9 cellular contexts compared by ENCODE assay signal in genomic region chr11:6610591-6610990, GRCh38. TPM values are rescaled to one million over a fixed set of nuclear protein-coding genes. Genes with fewer than 3 reads are reported as not detected.
DNase-seq lines count a peak whose midpoint lies in the region; TF ChIP-seq lines count a peak whose summit lies in the region.
"Had no signal": no experiment of that assay in that cellular context is flagged by ENCODE, and none has a peak within 500 bp of the region (broad histone marks: within the 10 kb centered on the region; RNA-seq: fewer than 3 reads in every experiment).

No MANE protein-coding gene starts in this region.

- H3K27ac Mint-ChIP-seq in CD14-positive monocyte, result peak overlapping the region in 5 of 7 donors; percentile 77 to 96 (median 95)
- no peak overlapping the region for H3K27ac Mint-ChIP-seq in neural crest cell (ENCODE audit: unreplicated experiment)

- peak overlapping the region; percentile 78 for H3K9ac ChIP-seq in endocrine pancreas (ENCODE audit: control insufficient read depth, insufficient read depth, low read length)

- H3K27me3 Mint-ChIP-seq in CD14-positive monocyte (ENCODE audit: low read depth in 3 of 3) (no peaks in the 10 kb centered on the region), neural crest cell (ENCODE audit: low read depth) (no peaks in the 10 kb centered on the region)

- POLR2A ChIA-PET in OCI-LY7 (lab: Charles Lee), result no interaction called here

- H3K9me3 ChIP-seq in OCI-LY7 (ENCODE audit: low read length), result no peaks in the 10 kb centered on the region
- H3K9me3 ChIP-seq in endocrine pancreas (ENCODE audit: control insufficient read depth, low read length), result no peaks in the 10 kb centered on the region

- H3K4me1 Mint-ChIP-seq in CD14-positive monocyte (peaks cover 19% of the 10 kb centered on the region), neural crest cell (peaks cover 33% of the 10 kb centered on the region)

- no TSS peak for BruUV-seq in OCI-LY7 (replicated peaks; lab: Mats Ljungman, UMichigan)

- CTCF ChIA-PET in OCI-LY7 (lab: Charles Lee; ENCODE audit: unreplicated experiment), result no interaction called here

- TF ChIP-seq CTCF in CD14-positive monocyte (IDR thresholded peaks at IDR 0.05) (no peak), OCI-LY7 (conservative IDR thresholded peaks at IDR 0.05; ENCODE audit: low read length) (no peak), neural crest cell (conservative IDR thresholded peaks at IDR 0.05) (no peak)

- no peak overlapping the region for H2AFZ ChIP-seq in OCI-LY7 (ENCODE audit: low read length)

- H3K36me3 ChIP-seq in OCI-LY7 (ENCODE audit: insufficient read depth, low read length), result peaks cover 59% of the 10 kb centered on the region
- H3K36me3 ChIP-seq in endocrine pancreas (ENCODE audit: control insufficient read depth, insufficient read depth, low read length), result peaks cover 7% of the 10 kb centered on the region

- H3K27ac ChIP-seq in OCI-LY7 (ENCODE audit: low read depth, low read length, poor library complexity, severe bottlenecking), result no peak overlapping the region

- no peaks in the 10 kb centered on the region for H3K9me3 Mint-ChIP-seq in CD14-positive monocyte
- no peaks in the 10 kb centered on the region for H3K9me3 Mint-ChIP-seq in neural crest cell

- H3K36me3 Mint-ChIP-seq in CD14-positive monocyte (peaks cover 42 to 51% of the 10 kb centered on the region in 2 donors), neural crest cell (ENCODE audit: low read depth) (peaks cover 5% of the 10 kb centered on the region)

- no peaks in the 10 kb centered on the region for H3K27me3 ChIP-seq in endocrine pancreas (ENCODE audit: control insufficient read depth, insufficient read depth, low read length)

- H3K4me3 Mint-ChIP-seq in CD14-positive monocyte (no peak overlapping the region), neural crest cell (peak overlapping the region; percentile 88)

- H3K4me2 ChIP-seq in OCI-LY7 (ENCODE audit: low read length), result peak overlapping the region; percentile 90; the same call in 1 of the 2 replicates

- peaks cover 45% of the 10 kb centered on the region for H3K4me1 ChIP-seq in OCI-LY7 (ENCODE audit: insufficient read depth, low read length, poor library complexity, severe bottlenecking)
- H3K4me1 ChIP-seq in endocrine pancreas (ENCODE audit: control insufficient read depth, insufficient read depth, low read length), result no peaks in the 10 kb centered on the region

- no peak for DNase-seq in CD14-positive monocyte (ENCODE audit: low spot score)
- DNase-seq in OCI-LY7 (ENCODE audit: low spot score), result no peak
- no peak for DNase-seq in neural crest cell (ENCODE audit: low read depth, low spot score)
- DNase-seq in anterior cingulate cortex (lab: John Stamatoyannopoulos, UW), result no peak
- no peak for DNase-seq in hypothalamus (lab: John Stamatoyannopoulos, UW)
- DNase-seq in cerebellar cortex (ENCODE audit: low spot score), result no peak
- DNase-seq in dermis blood vessel endothelial cell, result no peak
- DNase-seq: MM.1S had no signal

- no peaks in the 10 kb centered on the region for H3K9me2 ChIP-seq in OCI-LY7 (ENCODE audit: insufficient read depth, low read length)

- intact Hi-C loops in CD14-positive monocyte (cut with micrococcal nuclease) (loop anchor here (5.0 to 10.0 kb wide), 5 partner anchors 42 to 378 kb away; partner anchors contain the start of genes FHIP1B (in 2 of the 2), ARFIP2 (in 1 of the 2), CNGA4 (in 1 of the 2) and SMPD1 (in 1 of the 2)), OCI-LY7 (cut with micrococcal nuclease; ENCODE audit: unreplicated experiment) (no loop called here)

- H4K20me1 ChIP-seq in OCI-LY7 (ENCODE audit: insufficient read depth, low read length), result peaks cover 14% of the 10 kb centered on the region

- H3K79me2 ChIP-seq in OCI-LY7 (ENCODE audit: insufficient read depth, low read depth, low read length), result peaks cover 26% of the 10 kb centered on the region

- H3K4me3 ChIP-seq in OCI-LY7 (ENCODE audit: low read depth, low read length, poor library complexity, severe bottlenecking) (peak overlapping the region; percentile 87), endocrine pancreas (ENCODE audit: control insufficient read depth, insufficient read depth, low read length) (no peak overlapping the region)

RNA-seq across cellular contexts. Expression of gene TAF10, which starts 1.4 kb away (rescaled TPM):
- 100 to 1,000 TPM; 232 to 233 TPM for polyA plus RNA-seq in CD14-positive monocyte
- 97.0 and 117 TPM in 2 replicates for total RNA-seq in OCI-LY7 (2014; rRNA removed; shearing (Covaris generic))
- total RNA-seq in OCI-LY7 (2022) (139 and 146 TPM in 2 replicates), neural crest cell (133 and 143 TPM in 2 replicates), dermis blood vessel endothelial cell (27.5 and 34.2 TPM in 2 replicates)

RNA-seq across cellular contexts. Expression of gene ILK, which starts 7.0 kb away (rescaled TPM):
- 100 to 1,000 TPM; 250 to 271 TPM for polyA plus RNA-seq in CD14-positive monocyte
- 52.0 and 64.8 TPM in 2 replicates for total RNA-seq in OCI-LY7 (2014; rRNA removed; shearing (Covaris generic))
- total RNA-seq in OCI-LY7 (2022) (80.3 and 88.2 TPM in 2 replicates), neural crest cell (120 and 121 TPM in 2 replicates), dermis blood vessel endothelial cell (163 and 202 TPM in 2 replicates)

RNA-seq across cellular contexts. Expression of gene RRP8, which starts 7.2 kb away (rescaled TPM):
- 10 to 100 TPM; 11.9 to 14.1 TPM for polyA plus RNA-seq in CD14-positive monocyte
- total RNA-seq in OCI-LY7 (2014; rRNA removed; shearing (Covaris generic)), result 26.4 and 29.4 TPM in 2 replicates
- total RNA-seq in OCI-LY7 (2022) (25.0 and 33.6 TPM in 2 replicates), neural crest cell (22.5 and 23.7 TPM in 2 replicates), dermis blood vessel endothelial cell (15.1 and 16.0 TPM in 2 replicates)

RNA-seq across cellular contexts. Expression of gene TPP1, which starts 8.6 kb away (rescaled TPM):
- polyA plus RNA-seq in CD14-positive monocyte, result 100 to 1,000 TPM; 218 to 359 TPM
- 11.9 and 16.6 TPM in 2 replicates for total RNA-seq in OCI-LY7 (2014; rRNA removed; shearing (Covaris generic))
- total RNA-seq in OCI-LY7 (2022), result 41.1 and 45.4 TPM in 2 replicates
- 41.0 and 44.7 TPM in 2 replicates for total RNA-seq in neural crest cell
- total RNA-seq in dermis blood vessel endothelial cell, result 137 and 197 TPM in 2 replicates

RNA-seq across cellular contexts. Expression of gene DCHS1, which starts 45.0 kb away (rescaled TPM):
- under 1 TPM; 0.01 to 0.02 TPM for polyA plus RNA-seq in CD14-positive monocyte
- total RNA-seq in OCI-LY7 (2014; rRNA removed; shearing (Covaris generic)), result 0.67 and 1.1 TPM in 2 replicates
- 0.53 and 0.67 TPM in 2 replicates for total RNA-seq in OCI-LY7 (2022)
- total RNA-seq in neural crest cell, result 37.5 and 40.4 TPM in 2 replicates
- 61.8 and 81.7 TPM in 2 replicates for total RNA-seq in dermis blood vessel endothelial cell
